8 cellular contexts compared by ENCODE assay signal in the genomic region with DNA sequence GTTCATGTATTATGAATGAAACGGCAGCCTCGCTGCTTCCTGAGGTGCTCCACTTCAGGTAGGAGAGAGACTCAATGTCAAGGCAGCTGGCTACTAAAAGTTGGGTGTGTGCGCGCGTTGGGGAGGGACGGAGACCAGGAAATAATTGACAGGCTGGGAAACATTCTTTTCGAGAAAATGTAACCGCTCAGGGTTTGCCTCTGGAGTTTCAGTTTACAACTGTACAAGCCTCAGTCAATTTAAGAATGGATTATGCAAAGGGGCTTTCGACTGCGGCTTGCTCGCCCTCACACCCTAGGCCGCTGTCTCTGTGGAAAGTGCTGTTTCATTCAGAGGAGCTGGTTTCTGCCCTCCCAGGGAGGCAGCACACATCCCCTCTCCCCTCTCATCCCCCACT. TPM values are rescaled to one million over a fixed set of nuclear protein-coding genes. Genes with fewer than 3 reads are reported as not detected.
DNase-seq lines count a peak whose midpoint lies in the region; ATAC-seq, FAIRE-seq and TF ChIP-seq lines count a peak whose summit lies in the region.

No MANE protein-coding gene starts in this region.

- TF ChIP-seq POLR2A in NB4 (IDR thresholded peaks at IDR 0.05; ENCODE audit: extremely low read depth, insufficient read length) (no peak), HepG2 (IDR thresholded peaks at IDR 0.05; ENCODE audit: insufficient read depth in 1 of 2, low read depth in 2 of 2, low read length in 2 of 2) (no peak)

- peak overlapping the region; percentile 88 to 96 for H3K4me3 Mint-ChIP-seq in stimulated activated naive CD8-positive, alpha-beta T cell treated with anti-CD3 and anti-CD28 coated beads, Interleukin-15, amount 100 ng/mL, for 72 hours

- WGBS in HepG2 (ENCODE audit: low lambda C conversion rate), result 0% methylated on average over 12 of the region's 12 CpGs

- BruUV-seq in HepG2 (replicated peaks; lab: Mats Ljungman, UMichigan), result TSS peak; percentile 90

- peaks cover 76% of the 10 kb centered on the region for H3K27me3 Mint-ChIP-seq in stimulated activated naive CD8-positive, alpha-beta T cell treated with anti-CD3 and anti-CD28 coated beads, Interleukin-15, amount 100 ng/mL, for 72 hours

- peak; percentile 60 for FAIRE-seq in HepG2 (lab: Jason Lieb, UNC)

- H3K4me1 ChIP-seq in HEK293 (ENCODE audit: control insufficient read depth, insufficient read depth, low read length), result peaks cover 7% of the 10 kb centered on the region
- H3K4me1 ChIP-seq in ascending aorta, result peaks cover 0 to 12% of the 10 kb centered on the region in 2 donors
- H3K4me1 ChIP-seq in HepG2 (ENCODE audit: insufficient read depth, low read length), result peaks cover 49% of the 10 kb centered on the region

- no peaks in the 10 kb centered on the region for H3K36me3 ChIP-seq in HEK293 (ENCODE audit: control insufficient read depth in 2 of 2, insufficient read depth in 1 of 2, low read length in 2 of 2)
- H3K36me3 ChIP-seq in ascending aorta, result no peaks in the 10 kb centered on the region
- no peaks in the 10 kb centered on the region for H3K36me3 ChIP-seq in HepG2 (replicated peaks in 1 of 2; ENCODE audit: control insufficient read depth in 1 of 2, insufficient read depth in 2 of 2, low read length in 2 of 2)

- ATAC-seq in HepG2, result peak; percentile 8
- peak; percentile 84 for ATAC-seq in stimulated activated naive CD8-positive, alpha-beta T cell treated with anti-CD3 and anti-CD28 coated beads, Interleukin-15, amount 100 ng/mL, for 72 hours

- H3K79me2 ChIP-seq in HepG2 (ENCODE audit: insufficient read depth, low read length), result peaks cover 11% of the 10 kb centered on the region

- H3K27ac ChIP-seq in HEK293 (ENCODE audit: extremely low read depth, low read depth, low read length) (peak overlapping the region; percentile 81), ascending aorta (peak overlapping the region; percentile 87 to 98), HepG2 (ENCODE audit: extremely low read length, insufficient read depth, low read length) (peak overlapping the region; percentile 97)

- POLR2A ChIA-PET in HEK293 (lab: Yijun Ruan, JAX), result interaction anchor here (1.4 to 2.2 kb wide), 4 partner anchors 54 to 307 kb away, joined by 3 to 6 read pairs (median 4); a partner anchor contains a TSS
- POLR2A ChIA-PET in HepG2 (lab: Yijun Ruan, JAX), result interaction anchor here (0.7 to 5.5 kb wide), 23 partner anchors 10 to 782 kb away, joined by 3 to 66 read pairs (median 5); a partner anchor contains a TSS

- H3K9ac ChIP-seq in HepG2 (ENCODE audit: insufficient read depth, low read depth, low read length), result peak overlapping the region; percentile 90

- CTCF ChIA-PET in HEK293 (lab: Yijun Ruan, JAX) (interaction anchor here (0.6 to 1.7 kb wide), 5 partner anchors 16 to 594 kb away, joined by 3 to 5 read pairs (median 3); no protein-coding TSS in a partner anchor), HepG2 (lab: Yijun Ruan, JAX; ENCODE audit: low intra/inter-chr PET ratio, low total read pairs) (no interaction called here)

- no peaks in the 10 kb centered on the region for H3K9me3 ChIP-seq in HEK293 (ENCODE audit: control insufficient read depth, insufficient read depth, low read depth, low read length)
- H3K9me3 ChIP-seq in ascending aorta, result no peaks in the 10 kb centered on the region
- no peaks in the 10 kb centered on the region for H3K9me3 ChIP-seq in HepG2 (ENCODE audit: low read length)

- H3K27me3 ChIP-seq in ascending aorta (no peaks in the 10 kb centered on the region), HepG2 (ENCODE audit: control insufficient read depth in 1 of 2, insufficient read depth in 2 of 2, low read length in 2 of 2) (no peaks in the 10 kb centered on the region; a peak in 1 of 5 replicates)

- H3K27ac Mint-ChIP-seq in stimulated activated naive CD8-positive, alpha-beta T cell treated with anti-CD3 and anti-CD28 coated beads, Interleukin-15, amount 100 ng/mL, for 72 hours, result no peak overlapping the region

- peak overlapping the region; percentile 96 for H3K4me2 ChIP-seq in HepG2 (ENCODE audit: low read depth, low read length)

- intact Hi-C loops in ascending aorta (cut with DNase I) (loop anchor here (1.0 to 2.0 kb wide), 6 partner anchors 116 to 686 kb away; a partner anchor contains a TSS), HepG2 (cut with micrococcal nuclease; ENCODE audit: unreplicated experiment) (loop anchor here (1.0 to 2.0 kb wide), 4 partner anchors 46 to 172 kb away; no protein-coding TSS in a partner anchor)

- TF ChIP-seq CTCF in HEK293 (tag by site-specific recombination; IDR thresholded peaks at IDR 0.05) (no peak), NB4 (IDR thresholded peaks at IDR 0.05; ENCODE audit: low read depth, low read length) (no peak), ascending aorta (IDR thresholded peaks at IDR 0.05) (no peak), HepG2 (CRISPR knock-in tag; IDR thresholded peaks at IDR 0.05) (no peak)

- H3K4me3 ChIP-seq in HEK293 (ENCODE audit: low read depth, low read length) (peak overlapping the region; percentile 64), NB4 (ENCODE audit: low read depth, low read length) (peak overlapping the region; percentile 64), ascending aorta (peak overlapping the region; percentile 73 to 91), HepG2 (replicated peaks in 1 of 3; ENCODE audit: insufficient read depth in 1 of 3, low read depth in 2 of 3, low read length in 3 of 3) (peak overlapping the region; percentile 63 to 82 (median 80))

- peak; percentile 65 for DNase-seq in NCI-H2227 (lab: John Stamatoyannopoulos, UW; ENCODE audit: unreplicated experiment)
- DNase-seq in NCI-H2227 treated with DMSO at 0.1 percent for 48 hours (lab: John Stamatoyannopoulos, UW), result no peak
- peak; percentile 84 for DNase-seq in NB4 (ENCODE audit: low read depth)
- no peak for DNase-seq in ascending aorta (ENCODE audit: low spot score in 2 of 2)
- DNase-seq in HepG2 (ENCODE audit: low spot score), result no peak
- peak; percentile 56 to 79 for DNase-seq in stimulated activated naive CD8-positive, alpha-beta T cell treated with anti-CD3 and anti-CD28 coated beads, Interleukin-15, amount 100 ng/mL, for 72 hours
- no peak for DNase-seq in cortex of kidney (lab: John Stamatoyannopoulos, UW)

- H3K4me1 Mint-ChIP-seq in stimulated activated naive CD8-positive, alpha-beta T cell treated with anti-CD3 and anti-CD28 coated beads, Interleukin-15, amount 100 ng/mL, for 72 hours, result peaks cover 31% of the 10 kb centered on the region

- H2AFZ ChIP-seq in HepG2 (ENCODE audit: low read length), result no peak overlapping the region

- no peaks in the 10 kb centered on the region for H4K20me1 ChIP-seq in HepG2 (ENCODE audit: insufficient read depth, low read length)

- in situ Hi-C loops in HepG2 (cut with HindIII; ENCODE audit: extremely low pct_ligation_motif_present, low pct_unique_long_range_greater_than_20kb), result loop anchor here (10.0 kb wide), 1 partner anchor 118 kb away; no protein-coding TSS in a partner anchor

- no peak for TF ChIP-seq RAD21 in HepG2 (CRISPR knock-in tag; IDR thresholded peaks at IDR 0.05)

- TF ChIP-seq EP300 in HepG2 (IDR thresholded peaks at IDR 0.05; ENCODE audit: low read depth in 2 of 2, low read length in 2 of 2) (no peak), HepG2 (CRISPR knock-in tag; IDR thresholded peaks at IDR 0.05; ENCODE audit: borderline replicate concordance) (no peak)

- H3K9me3 Mint-ChIP-seq in stimulated activated naive CD8-positive, alpha-beta T cell treated with anti-CD3 and anti-CD28 coated beads, Interleukin-15, amount 100 ng/mL, for 72 hours, result no peaks in the 10 kb centered on the region

TF ChIP-seq in HEK293, 187 proteins besides CTCF, POLR2A, EP300 and RAD21 (continues in another document):
- TF ChIP-seq ZNF157 (tag by site-specific recombination; IDR thresholded peaks at IDR 0.05), result no peak
- peak; percentile 78 for TF ChIP-seq OSR2 (tag by site-specific recombination; IDR thresholded peaks at IDR 0.05)
- no peak for TF ChIP-seq ZBTB20 (tag by site-specific recombination; IDR thresholded peaks at IDR 0.05)
- TF ChIP-seq REPIN1 (tag by site-specific recombination; IDR thresholded peaks at IDR 0.05; ENCODE audit: low read depth), result no peak
- TF ChIP-seq IKZF3 (tag by site-specific recombination; IDR thresholded peaks at IDR 0.05), result no peak
- no peak for TF ChIP-seq ZNF16 (tag by site-specific recombination; IDR thresholded peaks at IDR 0.05; ENCODE audit: low read depth)

TF ChIP-seq in HepG2, 621 proteins besides CTCF, POLR2A, EP300 and RAD21 (continues in another document):
- TF ChIP-seq NFIB (CRISPR knock-in tag; IDR thresholded peaks at IDR 0.05; ENCODE audit: borderline replicate concordance), result no peak

RNA-seq across cellular contexts. Expression of a gene that starts 4.4 kb away (rescaled TPM):
- total RNA-seq in ascending aorta (18.5 TPM), HepG2 (2016; rRNA removed; fragmentation: Illumina TruSeq; extraction: Trizol) (13.0 and 17.7 TPM in 2 replicates)
- 8.2 and 14.6 TPM in 2 replicates for total RNA-seq in HepG2 (2016; cell fraction: cytosol; rRNA removed; fragmentation: Illumina TruSeq; extraction: Trizol; ENCODE audit: low read depth)
- total RNA-seq in HepG2 (2016; cell fraction: insoluble cytoplasmic fraction; rRNA removed; fragmentation: Illumina TruSeq; extraction: Trizol), result 13.6 and 15.0 TPM in 2 replicates
- 14.7 and 17.3 TPM in 2 replicates for total RNA-seq in HepG2 (2016; cell fraction: membrane; rRNA removed; fragmentation: Illumina TruSeq; extraction: Trizol)
- total RNA-seq in HepG2 (2016; cell fraction: nucleus; rRNA removed; fragmentation: Illumina TruSeq; extraction: Trizol), result 17.1 and 21.0 TPM in 2 replicates
- polyA plus RNA-seq in HepG2 (2011; rRNA removed), result 34.4 and 37.0 TPM in 2 replicates
- polyA plus RNA-seq in HepG2 (2011; cell fraction: cytosol; rRNA removed), result 35.1 and 36.7 TPM in 2 replicates
- 42.3 and 51.3 TPM in 2 replicates for polyA plus RNA-seq in HepG2 (2011; cell fraction: nucleus; rRNA removed)
- 50.2 and 57.7 TPM in 2 replicates for polyA plus RNA-seq in HepG2 (2012)
- 7.2 and 7.7 TPM in 2 replicates for polyA plus RNA-seq in HepG2 (2016; cell fraction: cytosol; fragmentation: Illumina TruSeq; extraction: Trizol; ENCODE audit: low read depth)
- polyA plus RNA-seq in HepG2 (2016; cell fraction: insoluble cytoplasmic fraction; fragmentation: Illumina TruSeq; extraction: Trizol; ENCODE audit: low read depth), result 35.3 and 42.4 TPM in 2 replicates
- polyA plus RNA-seq in HepG2 (2016; cell fraction: membrane; fragmentation: Illumina TruSeq; extraction: Trizol; ENCODE audit: low read depth), result 18.9 and 19.9 TPM in 2 replicates
- 39.6 and 40.2 TPM in 2 replicates for polyA plus RNA-seq in HepG2 (2016; cell fraction: nucleus; fragmentation: Illumina TruSeq; extraction: Trizol; ENCODE audit: insufficient read depth, low read depth)
- 4.9 and 74.4 TPM in 2 replicates for polyA minus RNA-seq in HepG2 (2011; rRNA and poly(A)+ RNA removed; ENCODE audit: low replicate concordance)
- 42.6 and 50.6 TPM in 2 replicates for polyA minus RNA-seq in HepG2 (2011; cell fraction: cytosol; rRNA and poly(A)+ RNA removed)
- polyA minus RNA-seq in HepG2 (2011; cell fraction: nucleus; rRNA and poly(A)+ RNA removed), result 36.3 and 43.9 TPM in 2 replicates

Comparison
In these comparisons a context has a peak if more than half of its experiments do, and no peak if none do; other contexts are left out.
1. DNase-seq: peak in NCI-H2227 (single experiment), NB4 (single experiment) and stimulated activated naive CD8-positive, alpha-beta T cell treated with anti-CD3 and anti-CD28 coated beads, Interleukin-15, amount 100 ng/mL, for 72 hours (2 of 2); none in NCI-H2227 treated with DMSO at 0.1 percent for 48 hours (single experiment), ascending aorta (0 of 2), HepG2 (single experiment) and cortex of kidney (single experiment).
2. Peak in every context shown above with its lines, with median percentiles within 50 percentile points of each other: H3K27ac ChIP-seq and H3K4me3 ChIP-seq.